In the genomic region with DNA sequence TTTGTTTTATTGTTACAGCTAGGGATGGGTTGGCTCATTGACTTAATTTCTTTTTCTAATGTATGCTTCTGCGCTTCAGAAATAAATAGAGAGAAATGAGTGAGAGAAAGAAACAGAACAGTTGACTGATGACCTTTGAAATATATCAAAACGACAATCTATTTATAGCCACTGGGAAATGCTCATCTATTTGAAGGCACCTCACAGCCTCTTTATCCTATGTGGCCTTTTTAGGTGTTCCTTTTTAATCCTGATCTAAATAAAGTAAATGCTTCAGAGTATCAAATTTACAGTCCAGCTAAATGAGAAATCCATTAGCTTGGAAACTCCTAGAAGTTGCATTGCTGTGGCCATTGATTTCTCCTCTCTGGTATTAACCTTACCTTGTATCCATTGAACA, we compare ENCODE assay signal across 3 cellular contexts.
TF ChIP-seq lines count a peak whose summit lies in the region.

No MANE protein-coding gene starts in this region.

TF ChIP-seq in liver, 16 proteins besides CTCF, POLR2A, EP300 and RAD21:
- TF ChIP-seq, protein P1, sequence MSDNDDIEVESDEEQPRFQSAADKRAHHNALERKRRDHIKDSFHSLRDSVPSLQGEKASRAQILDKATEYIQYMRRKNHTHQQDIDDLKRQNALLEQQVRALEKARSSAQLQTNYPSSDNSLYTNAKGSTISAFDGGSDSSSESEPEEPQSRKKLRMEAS (IDR thresholded peaks at IDR 0.05), result no peak
- TF ChIP-seq TAF1 (conservative IDR thresholded peaks at IDR 0.05) (no peak), NR2F2 (IDR thresholded peaks at IDR 0.05) (no peak), FOXA2 (IDR thresholded peaks at IDR 0.05) (no peak), SP1 (IDR thresholded peaks at IDR 0.05) (no peak), RXRA (IDR thresholded peaks at IDR 0.05) (no peak), GABPA (IDR thresholded peaks at IDR 0.05 in 1 of 2, conservative IDR thresholded peaks at IDR 0.05 in 1 of 2) (no peak), YY1 (IDR thresholded peaks at IDR 0.05) (no peak), FOXA1 (IDR thresholded peaks at IDR 0.05) (no peak), HNF4A (conservative IDR thresholded peaks at IDR 0.05) (no peak), EGR1 (IDR thresholded peaks at IDR 0.05; ENCODE audit: low read depth in 2 of 2) (no peak), HNF4G (IDR thresholded peaks at IDR 0.05) (no peak), JUND (IDR thresholded peaks at IDR 0.05) (no peak)
- TF ChIP-seq, protein P2, sequence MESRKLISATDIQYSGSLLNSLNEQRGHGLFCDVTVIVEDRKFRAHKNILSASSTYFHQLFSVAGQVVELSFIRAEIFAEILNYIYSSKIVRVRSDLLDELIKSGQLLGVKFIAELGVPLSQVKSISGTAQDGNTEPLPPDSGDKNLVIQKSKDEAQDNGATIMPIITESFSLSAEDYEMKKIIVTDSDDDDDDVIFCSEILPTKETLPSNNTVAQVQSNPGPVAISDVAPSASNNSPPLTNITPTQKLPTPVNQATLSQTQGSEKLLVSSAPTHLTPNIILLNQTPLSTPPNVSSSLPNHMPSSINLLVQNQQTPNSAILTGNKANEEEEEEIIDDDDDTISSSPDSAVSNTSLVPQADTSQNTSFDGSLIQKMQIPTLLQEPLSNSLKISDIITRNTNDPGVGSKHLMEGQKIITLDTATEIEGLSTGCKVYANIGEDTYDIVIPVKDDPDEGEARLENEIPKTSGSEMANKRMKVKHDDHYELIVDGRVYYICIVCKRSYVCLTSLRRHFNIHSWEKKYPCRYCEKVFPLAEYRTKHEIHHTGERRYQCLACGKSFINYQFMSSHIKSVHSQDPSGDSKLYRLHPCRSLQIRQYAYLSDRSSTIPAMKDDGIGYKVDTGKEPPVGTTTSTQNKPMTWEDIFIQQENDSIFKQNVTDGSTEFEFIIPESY (IDR thresholded peaks at IDR 0.05), result no peak
- TF ChIP-seq, protein P3, sequence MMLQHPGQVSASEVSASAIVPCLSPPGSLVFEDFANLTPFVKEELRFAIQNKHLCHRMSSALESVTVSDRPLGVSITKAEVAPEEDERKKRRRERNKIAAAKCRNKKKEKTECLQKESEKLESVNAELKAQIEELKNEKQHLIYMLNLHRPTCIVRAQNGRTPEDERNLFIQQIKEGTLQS (IDR thresholded peaks at IDR 0.05), result no peak
- TF ChIP-seq, protein P4, sequence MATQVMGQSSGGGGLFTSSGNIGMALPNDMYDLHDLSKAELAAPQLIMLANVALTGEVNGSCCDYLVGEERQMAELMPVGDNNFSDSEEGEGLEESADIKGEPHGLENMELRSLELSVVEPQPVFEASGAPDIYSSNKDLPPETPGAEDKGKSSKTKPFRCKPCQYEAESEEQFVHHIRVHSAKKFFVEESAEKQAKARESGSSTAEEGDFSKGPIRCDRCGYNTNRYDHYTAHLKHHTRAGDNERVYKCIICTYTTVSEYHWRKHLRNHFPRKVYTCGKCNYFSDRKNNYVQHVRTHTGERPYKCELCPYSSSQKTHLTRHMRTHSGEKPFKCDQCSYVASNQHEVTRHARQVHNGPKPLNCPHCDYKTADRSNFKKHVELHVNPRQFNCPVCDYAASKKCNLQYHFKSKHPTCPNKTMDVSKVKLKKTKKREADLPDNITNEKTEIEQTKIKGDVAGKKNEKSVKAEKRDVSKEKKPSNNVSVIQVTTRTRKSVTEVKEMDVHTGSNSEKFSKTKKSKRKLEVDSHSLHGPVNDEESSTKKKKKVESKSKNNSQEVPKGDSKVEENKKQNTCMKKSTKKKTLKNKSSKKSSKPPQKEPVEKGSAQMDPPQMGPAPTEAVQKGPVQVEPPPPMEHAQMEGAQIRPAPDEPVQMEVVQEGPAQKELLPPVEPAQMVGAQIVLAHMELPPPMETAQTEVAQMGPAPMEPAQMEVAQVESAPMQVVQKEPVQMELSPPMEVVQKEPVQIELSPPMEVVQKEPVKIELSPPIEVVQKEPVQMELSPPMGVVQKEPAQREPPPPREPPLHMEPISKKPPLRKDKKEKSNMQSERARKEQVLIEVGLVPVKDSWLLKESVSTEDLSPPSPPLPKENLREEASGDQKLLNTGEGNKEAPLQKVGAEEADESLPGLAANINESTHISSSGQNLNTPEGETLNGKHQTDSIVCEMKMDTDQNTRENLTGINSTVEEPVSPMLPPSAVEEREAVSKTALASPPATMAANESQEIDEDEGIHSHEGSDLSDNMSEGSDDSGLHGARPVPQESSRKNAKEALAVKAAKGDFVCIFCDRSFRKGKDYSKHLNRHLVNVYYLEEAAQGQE (IDR thresholded peaks at IDR 0.05), result no peak
TF ChIP-seq in liver: peak in this region for 0.

TF ChIP-seq in HepG2, 621 proteins besides CTCF, POLR2A, EP300 and RAD21 (continued from another document):
- TF ChIP-seq ZNF83 (CRISPR knock-in tag; IDR thresholded peaks at IDR 0.05; ENCODE audit: borderline replicate concordance), result no peak
- TF ChIP-seq, protein P5, sequence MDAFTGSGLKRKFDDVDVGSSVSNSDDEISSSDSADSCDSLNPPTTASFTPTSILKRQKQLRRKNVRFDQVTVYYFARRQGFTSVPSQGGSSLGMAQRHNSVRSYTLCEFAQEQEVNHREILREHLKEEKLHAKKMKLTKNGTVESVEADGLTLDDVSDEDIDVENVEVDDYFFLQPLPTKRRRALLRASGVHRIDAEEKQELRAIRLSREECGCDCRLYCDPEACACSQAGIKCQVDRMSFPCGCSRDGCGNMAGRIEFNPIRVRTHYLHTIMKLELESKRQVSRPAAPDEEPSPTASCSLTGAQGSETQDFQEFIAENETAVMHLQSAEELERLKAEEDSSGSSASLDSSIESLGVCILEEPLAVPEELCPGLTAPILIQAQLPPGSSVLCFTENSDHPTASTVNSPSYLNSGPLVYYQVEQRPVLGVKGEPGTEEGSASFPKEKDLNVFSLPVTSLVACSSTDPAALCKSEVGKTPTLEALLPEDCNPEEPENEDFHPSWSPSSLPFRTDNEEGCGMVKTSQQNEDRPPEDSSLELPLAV (CRISPR knock-in tag; conservative IDR thresholded peaks at IDR 0.05; ENCODE audit: low read depth), result no peak
- TF ChIP-seq, protein P6, sequence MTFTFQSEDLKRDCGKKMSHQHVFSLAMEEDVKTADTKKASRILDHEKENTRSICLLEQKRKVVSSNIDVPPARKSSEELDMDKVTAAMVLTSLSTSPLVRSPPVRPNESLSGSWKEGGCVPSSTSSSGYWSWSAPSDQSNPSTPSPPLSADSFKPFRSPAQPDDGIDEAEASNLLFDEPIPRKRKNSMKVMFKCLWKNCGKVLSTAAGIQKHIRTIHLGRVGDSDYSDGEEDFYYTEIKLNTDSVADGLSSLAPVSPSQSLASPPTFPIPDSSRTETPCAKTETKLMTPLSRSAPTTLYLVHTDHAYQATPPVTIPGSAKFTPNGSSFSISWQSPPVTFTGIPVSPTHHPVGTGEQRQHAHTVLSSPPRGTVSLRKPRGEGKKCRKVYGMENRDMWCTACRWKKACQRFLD (CRISPR knock-in tag; IDR thresholded peaks at IDR 0.05; ENCODE audit: borderline replicate concordance), result no peak
- TF ChIP-seq NR2F1 (CRISPR knock-in tag; IDR thresholded peaks at IDR 0.05), result no peak
- TF ChIP-seq ZNF619 (CRISPR knock-in tag; IDR thresholded peaks at IDR 0.05), result no peak
- TF ChIP-seq ZNF263 (CRISPR knock-in tag; IDR thresholded peaks at IDR 0.05), result no peak
- TF ChIP-seq, protein P7, sequence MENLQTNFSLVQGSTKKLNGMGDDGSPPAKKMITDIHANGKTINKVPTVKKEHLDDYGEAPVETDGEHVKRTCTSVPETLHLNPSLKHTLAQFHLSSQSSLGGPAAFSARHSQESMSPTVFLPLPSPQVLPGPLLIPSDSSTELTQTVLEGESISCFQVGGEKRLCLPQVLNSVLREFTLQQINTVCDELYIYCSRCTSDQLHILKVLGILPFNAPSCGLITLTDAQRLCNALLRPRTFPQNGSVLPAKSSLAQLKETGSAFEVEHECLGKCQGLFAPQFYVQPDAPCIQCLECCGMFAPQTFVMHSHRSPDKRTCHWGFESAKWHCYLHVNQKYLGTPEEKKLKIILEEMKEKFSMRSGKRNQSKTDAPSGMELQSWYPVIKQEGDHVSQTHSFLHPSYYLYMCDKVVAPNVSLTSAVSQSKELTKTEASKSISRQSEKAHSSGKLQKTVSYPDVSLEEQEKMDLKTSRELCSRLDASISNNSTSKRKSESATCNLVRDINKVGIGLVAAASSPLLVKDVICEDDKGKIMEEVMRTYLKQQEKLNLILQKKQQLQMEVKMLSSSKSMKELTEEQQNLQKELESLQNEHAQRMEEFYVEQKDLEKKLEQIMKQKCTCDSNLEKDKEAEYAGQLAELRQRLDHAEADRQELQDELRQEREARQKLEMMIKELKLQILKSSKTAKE (CRISPR knock-in tag; IDR thresholded peaks at IDR 0.05; ENCODE audit: borderline replicate concordance), result no peak
- TF ChIP-seq CBX5 (CRISPR knock-in tag; IDR thresholded peaks at IDR 0.05; ENCODE audit: borderline replicate concordance), result no peak
- no peak for TF ChIP-seq ZC3H4 (CRISPR knock-in tag; IDR thresholded peaks at IDR 0.05; ENCODE audit: borderline replicate concordance)

TF ChIP-seq in GM23338, 12 proteins besides CTCF, POLR2A, EP300 and RAD21 (continued from another document and continues in another):
- TF ChIP-seq, protein P8, sequence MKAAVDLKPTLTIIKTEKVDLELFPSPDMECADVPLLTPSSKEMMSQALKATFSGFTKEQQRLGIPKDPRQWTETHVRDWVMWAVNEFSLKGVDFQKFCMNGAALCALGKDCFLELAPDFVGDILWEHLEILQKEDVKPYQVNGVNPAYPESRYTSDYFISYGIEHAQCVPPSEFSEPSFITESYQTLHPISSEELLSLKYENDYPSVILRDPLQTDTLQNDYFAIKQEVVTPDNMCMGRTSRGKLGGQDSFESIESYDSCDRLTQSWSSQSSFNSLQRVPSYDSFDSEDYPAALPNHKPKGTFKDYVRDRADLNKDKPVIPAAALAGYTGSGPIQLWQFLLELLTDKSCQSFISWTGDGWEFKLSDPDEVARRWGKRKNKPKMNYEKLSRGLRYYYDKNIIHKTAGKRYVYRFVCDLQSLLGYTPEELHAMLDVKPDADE (IDR thresholded peaks at IDR 0.05), result no peak
- TF ChIP-seq ZNF114 (CRISPR knock-in tag; IDR thresholded peaks at IDR 0.05) (no peak), JUNB (IDR thresholded peaks at IDR 0.05; ENCODE audit: unreplicated experiment) (no peak), CREB1 (CRISPR knock-in tag; IDR thresholded peaks at IDR 0.05; ENCODE audit: low read depth) (no peak), ZNF331 (CRISPR knock-in tag; IDR thresholded peaks at IDR 0.05; ENCODE audit: low read depth) (no peak), POLR2AphosphoS5 (IDR thresholded peaks at IDR 0.05; ENCODE audit: low read depth) (no peak), EZH2 (IDR thresholded peaks at IDR 0.05; ENCODE audit: low read depth, unreplicated experiment) (no peak), STAT1 (IDR thresholded peaks at IDR 0.05; ENCODE audit: unreplicated experiment) (no peak), NANOG (IDR thresholded peaks at IDR 0.05; ENCODE audit: borderline replicate concordance) (no peak)
- TF ChIP-seq, protein P4 (IDR thresholded peaks at IDR 0.05; ENCODE audit: unreplicated experiment), result no peak
